In the genomic region with DNA sequence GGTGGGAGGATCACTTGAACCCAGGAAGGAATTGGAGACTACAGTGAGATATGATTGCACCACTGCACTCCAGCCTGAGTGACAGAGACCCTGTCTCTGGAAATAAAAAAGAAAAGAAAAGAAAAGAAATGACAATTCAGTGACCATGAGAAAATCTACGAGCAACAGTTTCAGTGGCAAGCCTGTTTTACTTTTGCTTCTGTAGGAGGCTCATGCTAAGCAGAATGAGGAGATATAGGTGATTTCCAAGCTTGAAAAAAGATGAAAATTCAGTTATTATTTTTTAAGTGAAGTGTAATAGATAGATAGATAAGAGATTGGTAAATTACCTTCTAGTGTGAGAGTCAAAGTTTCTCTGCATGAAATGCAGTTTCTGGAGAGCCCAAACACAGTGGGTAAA, we compare ENCODE assay signal across 29 cellular contexts.
"Had no signal": no experiment of that assay in that cellular context is flagged by ENCODE, and none has a peak within 500 bp of the region (broad histone marks: within the 10 kb centered on the region; RNA-seq: fewer than 3 reads in every experiment).

No MANE protein-coding gene starts in this region.

- DNase-seq: Karpas-422, MM.1S, MV-4-11, NCI-H1092, NCI-H1105, NCI-H1417 treated with DMSO at 0.1 percent for 48 hours, NCI-H1436 treated with DMSO at 0.1 percent for 48 hours, NCI-H1694 treated with DMSO at 0.1 percent for 48 hours, NCI-H187 treated with DMSO at 0.1 percent for 48 hours, NCI-H2029, NCI-H2081, NCI-H2171 treated with DMSO at 0.1 percent for 48 hours, NCI-H2227 treated with DMSO at 0.1 percent for 48 hours, NCI-H345, NCI-H446, NCI-H510A treated with DMSO at 0.1 percent for 48 hours, NCI-H524 treated with DMSO at 0.1 percent for 48 hours, NCI-H526 treated with DMSO at 0.1 percent for 48 hours, NCI-H82, PC-9, SHP77, SIG-M5, SJCRH30, T-cell had no signal

- H3K36me3 ChIP-seq: SJCRH30 had no signal

- ATAC-seq: Panc1, Right ventricle myocardium inferior, SK-N-SH treated with all-trans-retinoic acid at 6 μM for 48 hours, T-cell had no signal

- H3K4me2 ChIP-seq: PC-9 had no signal

- H3K4me3 Mint-ChIP-seq: T-cell had no signal

- H3K27ac Mint-ChIP-seq: T-cell had no signal

- H2AFZ ChIP-seq: PC-9 had no signal

- H3K27me3 ChIP-seq: SJCRH30 had no signal

- H3K4me3 ChIP-seq: PC-9, SJCRH30, SK-N-MC had no signal

- H3K27ac ChIP-seq: PC-9, RWPE1, SJCRH30, SK-N-MC had no signal

- H3K9me3 ChIP-seq: SJCRH30 had no signal

- H3K9me3 Mint-ChIP-seq: T-cell had no signal

- H3K36me3 Mint-ChIP-seq: T-cell had no signal

- H3K4me1 Mint-ChIP-seq: T-cell had no signal
